8 cellular contexts compared by ENCODE assay signal in the genomic region with DNA sequence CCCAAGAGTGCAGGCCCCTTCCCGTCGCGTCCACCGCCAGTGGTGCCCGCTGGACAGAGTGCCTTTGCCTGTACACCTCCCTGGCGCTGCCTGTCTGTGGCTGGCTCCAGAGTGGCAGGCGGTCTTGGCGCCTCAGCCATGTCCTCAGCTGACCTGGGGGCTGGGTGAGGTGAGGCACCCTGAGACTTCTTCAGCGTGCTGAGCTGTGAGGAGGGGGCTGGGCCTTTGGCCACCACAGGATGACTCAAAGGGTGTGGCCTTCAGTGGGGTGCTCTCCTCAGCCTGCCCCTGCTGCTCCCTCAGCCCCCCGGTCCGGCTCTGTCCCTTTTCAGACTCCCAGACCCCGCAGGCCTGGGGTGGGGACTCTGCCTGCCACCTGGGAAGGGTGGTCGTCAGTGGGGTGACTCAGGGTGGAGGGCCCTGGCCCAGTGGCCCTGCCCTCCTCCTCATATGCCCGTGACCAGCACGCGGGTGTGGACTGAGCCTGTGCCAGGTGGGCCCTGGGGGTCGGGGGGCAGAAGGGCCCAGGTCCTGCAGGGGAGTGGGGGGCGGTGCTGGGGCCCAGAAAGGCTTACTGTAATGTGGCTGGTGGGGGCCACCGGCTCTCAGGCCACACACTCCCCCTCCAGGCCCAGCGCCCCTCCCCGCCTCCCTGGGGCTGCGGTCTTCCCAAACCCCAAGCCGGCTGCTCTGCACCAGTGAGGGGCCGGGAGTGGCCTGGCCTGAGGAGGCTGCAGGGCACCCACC. TPM values are rescaled to one million over a fixed set of nuclear protein-coding genes. Genes with fewer than 3 reads are reported as not detected.
DNase-seq lines count a peak whose midpoint lies in the region; ATAC-seq and TF ChIP-seq lines count a peak whose summit lies in the region.

No MANE protein-coding gene starts in this region.

- no peaks in the 10 kb centered on the region for H3K9me3 ChIP-seq in fibroblast of lung (ENCODE audit: control insufficient read depth, insufficient read depth, low read depth, low read length)
- no peaks in the 10 kb centered on the region for H3K9me3 ChIP-seq in parathyroid adenoma (ENCODE audit: control insufficient read depth, low read length)
- no peaks in the 10 kb centered on the region for H3K9me3 ChIP-seq in BE2C

- no peaks in the 10 kb centered on the region for H4K20me1 ChIP-seq in fibroblast of lung (ENCODE audit: control insufficient read depth, extremely low read depth, insufficient read depth, low read length)

- H3K79me2 ChIP-seq in fibroblast of lung (ENCODE audit: control insufficient read depth, insufficient read depth, low read length) (no peaks in the 10 kb centered on the region), parathyroid adenoma (no peaks in the 10 kb centered on the region)

- TF ChIP-seq CTCF in VCaP (conservative IDR thresholded peaks at IDR 0.05) (no peak), fibroblast of lung (conservative IDR thresholded peaks at IDR 0.05 in 1 of 2, IDR thresholded peaks at IDR 0.05 in 1 of 2; ENCODE audit: low read depth in 1 of 2, low read length in 2 of 2) (no peak), parathyroid adenoma (IDR thresholded peaks at IDR 0.05) (no peak), BE2C (IDR thresholded peaks at IDR 0.05; ENCODE audit: low read depth, low read length) (no peak)

- H3K27me3 ChIP-seq in fibroblast of lung (ENCODE audit: control insufficient read depth, insufficient read depth, low read length) (no peaks in the 10 kb centered on the region), parathyroid adenoma (ENCODE audit: control insufficient read depth, insufficient read depth, low read length) (no peaks in the 10 kb centered on the region), BE2C (no peaks in the 10 kb centered on the region; the same call in 1 of the 2 replicates)

- H3K27ac ChIP-seq in VCaP (0 out of 2 replicates have a peak overlapping the region, but pooled peaks have one; percentile 4), fibroblast of lung (ENCODE audit: insufficient read depth, low read length) (peak overlapping the region; percentile 63), parathyroid adenoma (peak overlapping the region; percentile 71)

- H3K9ac ChIP-seq in fibroblast of lung (ENCODE audit: insufficient read depth, low read length) (peak overlapping the region; percentile 75), parathyroid adenoma (no peak overlapping the region)

- H2AFZ ChIP-seq in fibroblast of lung (ENCODE audit: low read length) (no peak overlapping the region), parathyroid adenoma (no peak overlapping the region)

- peak; percentile 49 for DNase-seq in activated CD4-positive, CD25-positive, alpha-beta regulatory T cell treated with anti-CD3 and anti-CD28 coated beads, Interleukin-2, amount 50 U/mL, for 72 hours
- DNase-seq in fibroblast of lung (ENCODE audit: low read depth in 2 of 2) (peak; percentile 47 to 61), BE2C (no peak), NCI-H526 (lab: John Stamatoyannopoulos, UW) (no peak)
- DNase-seq in stimulated activated CD4-positive, alpha-beta T cell treated with anti-CD3 and anti-CD28 coated beads, Interleukin-4, amount 100 ng/mL, for 24 hours: no peak

- no peak for ATAC-seq in activated CD4-positive, CD25-positive, alpha-beta regulatory T cell treated with anti-CD3 and anti-CD28 coated beads, Interleukin-2, amount 50 U/mL, for 24 hours

- peak overlapping the region; percentile 71 for H3K4me2 ChIP-seq in fibroblast of lung (ENCODE audit: extremely low read depth, insufficient read depth, low read length)
- no peak overlapping the region for H3K4me2 ChIP-seq in parathyroid adenoma (ENCODE audit: low read length)

- H3K4me1 ChIP-seq in fibroblast of lung (ENCODE audit: control insufficient read depth, extremely low read depth, insufficient read depth, low read length) (peaks cover 24% of the 10 kb centered on the region), parathyroid adenoma (peaks cover 5% of the 10 kb centered on the region), BE2C (peaks cover 25% of the 10 kb centered on the region)

- H3K36me3 ChIP-seq in fibroblast of lung (ENCODE audit: control insufficient read depth, insufficient read depth, low read length) (no peaks in the 10 kb centered on the region), parathyroid adenoma (ENCODE audit: control insufficient read depth, insufficient read depth, low read length) (no peaks in the 10 kb centered on the region), BE2C (no peaks in the 10 kb centered on the region)

- H3K4me3 ChIP-seq in fibroblast of lung (replicated peaks in 1 of 4; ENCODE audit: control extremely low read depth in 1 of 4, insufficient read depth in 1 of 4, low read depth in 3 of 4, low read length in 4 of 4): peak overlapping the region; percentile 20 to 63 (median 38)
- H3K4me3 ChIP-seq in parathyroid adenoma (ENCODE audit: low read depth, low read length): peak overlapping the region; percentile 18
- H3K4me3 ChIP-seq in BE2C (ENCODE audit: low read depth, low read length): no peak overlapping the region

RNA-seq across cellular contexts. Expression of gene CRELD2, which starts 15.9 kb away (rescaled TPM):
- total RNA-seq in fibroblast of lung: 41.3 and 56.6 TPM in 2 replicates
- 45.3 and 50.9 TPM in 2 replicates for polyA plus RNA-seq in fibroblast of lung
- polyA plus RNA-seq in fibroblast of lung (2012): 55.8 and 68.2 TPM in 2 replicates
- 6.0 and 12.3 TPM in 2 replicates for polyA minus RNA-seq in fibroblast of lung (ENCODE audit: low replicate concordance)
- polyA plus RNA-seq in BE2C (2012; ENCODE audit: insufficient read depth, insufficient read length, low read depth): 33.2 TPM

RNA-seq across cellular contexts. Expression of gene ALG12, which starts 16.1 kb away (rescaled TPM):
- total RNA-seq in fibroblast of lung: 19.0 and 21.3 TPM in 2 replicates
- 9.6 and 10.5 TPM in 2 replicates for polyA plus RNA-seq in fibroblast of lung
- 16.4 and 16.8 TPM in 2 replicates for polyA plus RNA-seq in fibroblast of lung (2012)
- 18.8 and 19.1 TPM in 2 replicates for polyA minus RNA-seq in fibroblast of lung (ENCODE audit: low replicate concordance)
- polyA plus RNA-seq in BE2C (2012; ENCODE audit: insufficient read depth, insufficient read length, low read depth): 36.3 TPM

RNA-seq across cellular contexts. Expression of gene PIM3, which starts 26.3 kb away (rescaled TPM):
- total RNA-seq in fibroblast of lung: 40.1 and 47.7 TPM in 2 replicates
- polyA plus RNA-seq in fibroblast of lung: 6.8 and 8.0 TPM in 2 replicates
- 14.3 and 19.7 TPM in 2 replicates for polyA plus RNA-seq in fibroblast of lung (2012)
- 4.2 and 8.5 TPM in 2 replicates for polyA minus RNA-seq in fibroblast of lung (ENCODE audit: low replicate concordance)
- polyA plus RNA-seq in BE2C (2012; ENCODE audit: insufficient read depth, insufficient read length, low read depth): 286 TPM

Comparison
In these comparisons a context has a peak if more than half of its experiments do, and no peak if none do; other contexts are left out.
1. DNase-seq: peak in activated CD4-positive, CD25-positive, alpha-beta regulatory T cell treated with anti-CD3 and anti-CD28 coated beads, Interleukin-2, amount 50 U/mL, for 72 hours (single experiment) and fibroblast of lung (2 of 2); none in BE2C (single experiment), stimulated activated CD4-positive, alpha-beta T cell treated with anti-CD3 and anti-CD28 coated beads, Interleukin-4, amount 100 ng/mL, for 24 hours (single experiment) and NCI-H526 (0 of 2).
2. H3K27ac ChIP-seq: peak in every context shown above with its lines; median percentile 71 in parathyroid adenoma; 63 in fibroblast of lung; 4 in VCaP.